ENCODE assay signal across 8 cellular contexts in genomic region chr15:34436956-34437442, GRCh38. TPM values are rescaled to one million over a fixed set of nuclear protein-coding genes. Genes with fewer than 3 reads are reported as not detected.
A peak's percentile ranks its signal among the peaks of the same experiment; 100 is the strongest.
DNase-seq lines count a peak whose midpoint lies in the region; ATAC-seq and TF ChIP-seq lines count a peak whose summit lies in the region.

No MANE protein-coding gene starts in this region.

- peak overlapping the region; percentile 40 for H3K9ac ChIP-seq in fibroblast of lung (ENCODE audit: insufficient read depth, low read length)

- peaks cover 6% of the 10 kb centered on the region for H3K27me3 Mint-ChIP-seq in CD4-positive, CD25-positive, alpha-beta regulatory T cell
- H3K27me3 Mint-ChIP-seq in type B pancreatic cell, result peaks cover 10% of the 10 kb centered on the region

- peaks cover 0 to 32% (median 12%) of the 10 kb centered on the region in 4 donors for H3K4me1 Mint-ChIP-seq in CD4-positive, CD25-positive, alpha-beta regulatory T cell
- H3K4me1 Mint-ChIP-seq in type B pancreatic cell (ENCODE audit: unreplicated experiment), result peaks cover 11% of the 10 kb centered on the region

- peaks cover 5% of the 10 kb centered on the region for H3K79me2 ChIP-seq in fibroblast of lung (ENCODE audit: control insufficient read depth, insufficient read depth, low read length)

- H3K4me2 ChIP-seq in fibroblast of lung (ENCODE audit: extremely low read depth, insufficient read depth, low read length), result peak overlapping the region; percentile 69

- H3K36me3 ChIP-seq in CD4-positive, CD25-positive, alpha-beta regulatory T cell (ENCODE audit: control insufficient read depth, insufficient read depth, low read length), result peaks cover 11% of the 10 kb centered on the region
- H3K36me3 ChIP-seq in KOPT-K1 (ENCODE audit: insufficient read depth, low read length) (no peaks in the 10 kb centered on the region), fibroblast of lung (ENCODE audit: control insufficient read depth, insufficient read depth, low read length) (peaks cover 2% of the 10 kb centered on the region), neuron (ENCODE audit: insufficient read depth, low read length) (peaks cover 10% of the 10 kb centered on the region)

- peak overlapping the region; percentile 85 to 95 (median 89) for H3K4me3 Mint-ChIP-seq in CD4-positive, CD25-positive, alpha-beta regulatory T cell
- H3K4me3 Mint-ChIP-seq in type B pancreatic cell, result peak overlapping the region; percentile 85

- H3K27ac ChIP-seq in CD4-positive, CD25-positive, alpha-beta regulatory T cell (ENCODE audit: insufficient read depth, low read length, poor library complexity, severe bottlenecking), result peak overlapping the region; percentile 23
- peak overlapping the region; percentile 40 for H3K27ac ChIP-seq in KOPT-K1 (ENCODE audit: low read depth, low read length, poor library complexity, severe bottlenecking)
- H3K27ac ChIP-seq in fibroblast of lung (ENCODE audit: insufficient read depth, low read length), result no peak overlapping the region

- H2AFZ ChIP-seq in fibroblast of lung (ENCODE audit: low read length) (no peak overlapping the region), neuron (ENCODE audit: low read depth, low read length) (peak overlapping the region; percentile 80)

- H3K36me3 Mint-ChIP-seq in CD4-positive, CD25-positive, alpha-beta regulatory T cell, result peaks cover 11% of the 10 kb centered on the region
- H3K36me3 Mint-ChIP-seq in type B pancreatic cell, result peaks cover 9% of the 10 kb centered on the region

- H3K27ac Mint-ChIP-seq in CD4-positive, CD25-positive, alpha-beta regulatory T cell, result no peak overlapping the region
- H3K27ac Mint-ChIP-seq in type B pancreatic cell, result no peak overlapping the region

- no peak for TF ChIP-seq CTCF in fibroblast of lung (conservative IDR thresholded peaks at IDR 0.05 in 1 of 2, IDR thresholded peaks at IDR 0.05 in 1 of 2; ENCODE audit: low read depth in 1 of 2, low read length in 2 of 2)
- TF ChIP-seq CTCF in type B pancreatic cell (conservative IDR thresholded peaks at IDR 0.05), result no peak

- H3K9me3 ChIP-seq in CD4-positive, CD25-positive, alpha-beta regulatory T cell (ENCODE audit: control insufficient read depth in 2 of 2, low read length in 2 of 2), result no peaks in the 10 kb centered on the region
- H3K9me3 ChIP-seq in KOPT-K1 (ENCODE audit: insufficient read depth, low read length, poor library complexity, severe bottlenecking) (no peaks in the 10 kb centered on the region), fibroblast of lung (ENCODE audit: control insufficient read depth, insufficient read depth, low read depth, low read length) (no peaks in the 10 kb centered on the region), neuron (ENCODE audit: low read length) (no peaks in the 10 kb centered on the region)

- peaks cover 17% of the 10 kb centered on the region for H3K4me1 ChIP-seq in CD4-positive, CD25-positive, alpha-beta regulatory T cell (ENCODE audit: control insufficient read depth, insufficient read depth, low read length, poor library complexity, severe bottlenecking)
- H3K4me1 ChIP-seq in fibroblast of lung (ENCODE audit: control insufficient read depth, extremely low read depth, insufficient read depth, low read length), result peaks cover 2% of the 10 kb centered on the region
- H3K4me1 ChIP-seq in neuron (ENCODE audit: insufficient read depth, low read length), result peaks cover 11% of the 10 kb centered on the region

- peak; percentile 31 to 68 (median 58) for DNase-seq in CD4-positive, CD25-positive, alpha-beta regulatory T cell
- peak; percentile 71 for DNase-seq in activated T-cell treated with anti-CD3 and anti-CD28 coated beads, Interleukin-2, amount 50 U/mL, for 1 hour
- peak; percentile 34 to 56 for DNase-seq in fibroblast of lung (ENCODE audit: low read depth in 2 of 2)
- peak; percentile 75 for DNase-seq in type B pancreatic cell (ENCODE audit: extremely low spot score, unreplicated experiment)
- DNase-seq in DMS153 treated with DMSO at 0.1 percent for 48 hours (lab: John Stamatoyannopoulos, UW; ENCODE audit: unreplicated experiment), result no peak

- peak overlapping the region; percentile 19 for H3K4me3 ChIP-seq in CD4-positive, CD25-positive, alpha-beta regulatory T cell (ENCODE audit: low read depth, low read length)
- H3K4me3 ChIP-seq in fibroblast of lung (replicated peaks in 1 of 4; ENCODE audit: control extremely low read depth in 1 of 4, insufficient read depth in 1 of 4, low read depth in 3 of 4, low read length in 4 of 4), result peak overlapping the region; percentile 50 to 68 (median 67)
- peak overlapping the region; percentile 59 for H3K4me3 ChIP-seq in neuron (ENCODE audit: low read length)

- no peaks in the 10 kb centered on the region for H3K9me3 Mint-ChIP-seq in CD4-positive, CD25-positive, alpha-beta regulatory T cell
- H3K9me3 Mint-ChIP-seq in type B pancreatic cell, result no peaks in the 10 kb centered on the region

- H4K20me1 ChIP-seq in fibroblast of lung (ENCODE audit: control insufficient read depth, extremely low read depth, insufficient read depth, low read length), result no peaks in the 10 kb centered on the region

- H3K27me3 ChIP-seq in CD4-positive, CD25-positive, alpha-beta regulatory T cell (ENCODE audit: control insufficient read depth, insufficient read depth, low read length), result no peaks in the 10 kb centered on the region
- H3K27me3 ChIP-seq in fibroblast of lung (ENCODE audit: control insufficient read depth, insufficient read depth, low read length) (no peaks in the 10 kb centered on the region), neuron (ENCODE audit: insufficient read depth, low read length) (no peaks in the 10 kb centered on the region)

- peak; percentile 61 to 72 for ATAC-seq in CD4-positive, CD25-positive, alpha-beta regulatory T cell (ENCODE audit: low read depth in 2 of 2)
- ATAC-seq in GM19452 (IDR thresholded peaks at IDR 0.05; ENCODE audit: unreplicated experiment), result peak; percentile 55

RNA-seq across cellular contexts. Expression of gene GOLGA8A, which starts 0.6 kb away (rescaled TPM):
- 234 TPM for total RNA-seq in CD4-positive, CD25-positive, alpha-beta regulatory T cell
- polyA plus RNA-seq in CD4-positive, CD25-positive, alpha-beta regulatory T cell, result 1 to 10 TPM; 2.8 to 4.6 (median 4.6) TPM
- total RNA-seq in fibroblast of lung, result 3.3 and 9.0 TPM in 2 replicates
- 10.6 and 18.1 TPM in 2 replicates for polyA plus RNA-seq in fibroblast of lung
- 4.8 and 9.3 TPM in 2 replicates for polyA plus RNA-seq in fibroblast of lung (2012)
- not detected in 2 replicates for polyA minus RNA-seq in fibroblast of lung (ENCODE audit: low replicate concordance)
- 64.0 and 135 TPM in 2 replicates for total RNA-seq in type B pancreatic cell (ENCODE audit: low replicate concordance)
